In the genomic region with DNA sequence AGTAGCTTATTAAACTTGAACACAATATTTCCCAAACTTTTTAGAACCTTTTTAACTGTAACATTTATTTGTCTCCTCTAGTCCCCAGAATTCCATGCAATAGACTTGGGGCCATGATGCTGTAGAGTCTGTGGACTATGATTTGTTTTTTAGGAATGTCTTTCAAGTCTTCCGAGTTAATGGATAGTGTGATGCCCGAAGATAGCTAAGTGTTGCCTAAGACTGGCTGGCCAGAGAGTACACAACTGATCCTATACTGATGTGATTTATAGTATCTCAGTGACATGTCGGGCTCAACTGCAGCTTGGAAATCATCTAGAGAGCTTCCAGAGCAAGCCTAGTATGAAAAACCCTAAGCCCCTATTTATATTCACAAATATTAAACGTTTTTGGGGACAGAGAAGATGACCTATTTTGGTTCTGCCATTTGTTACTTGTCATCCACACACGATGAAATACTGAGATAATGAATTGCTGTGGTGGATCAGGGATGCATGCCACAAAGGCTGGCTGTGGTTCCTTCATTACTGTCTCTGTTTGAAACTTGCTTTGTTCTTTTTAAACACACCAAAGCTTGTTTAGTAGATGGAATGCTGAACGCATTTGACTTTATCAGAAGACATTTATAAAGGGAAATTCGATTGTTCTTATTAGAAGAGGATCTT, we compare ENCODE assay signal across 18 cellular contexts.
A peak's percentile ranks its signal among the peaks of the same experiment; 100 is the strongest.
DNase-seq lines count a peak whose midpoint lies in the region; ATAC-seq and TF ChIP-seq lines count a peak whose summit lies in the region.
"Had no signal": no experiment of that assay in that cellular context is flagged by ENCODE, and none has a peak within 500 bp of the region (broad histone marks: within the 10 kb centered on the region; RNA-seq: fewer than 3 reads in every experiment).

No MANE protein-coding gene starts in this region.

- H3K36me3 ChIP-seq in Caco-2 (ENCODE audit: control insufficient read depth, insufficient read depth, low read length) = no peaks in the 10 kb centered on the region
- no peaks in the 10 kb centered on the region for H3K36me3 ChIP-seq in mesendoderm (ENCODE audit: control insufficient read depth, insufficient read depth, low read length)
- no peaks in the 10 kb centered on the region for H3K36me3 ChIP-seq in gastrocnemius medialis
- H3K36me3 ChIP-seq: HAP-1 had no signal

- H3K56ac ChIP-seq in mesendoderm (ENCODE audit: low read length) = no peak overlapping the region

- POLR2A ChIA-PET in Caco-2 (lab: Charles Lee) = no interaction called here

- no peak overlapping the region for H2BK120ac ChIP-seq in mesendoderm (ENCODE audit: low read depth, low read length)

- no peak for TF ChIP-seq POLR2A in gastrocnemius medialis (IDR thresholded peaks at IDR 0.05)

- H3K9me3 ChIP-seq in Caco-2 (no peaks in the 10 kb centered on the region), gastrocnemius medialis (no peaks in the 10 kb centered on the region)
- H3K9me3 ChIP-seq: A549, HAP-1 had no signal

- H3K27me3 ChIP-seq in Caco-2 (replicated peaks; ENCODE audit: control insufficient read depth, insufficient read depth, low read length) = no peaks in the 10 kb centered on the region
- no peaks in the 10 kb centered on the region for H3K27me3 ChIP-seq in mesendoderm (ENCODE audit: insufficient read depth, low read length, poor library complexity)
- H3K27me3 ChIP-seq in gastrocnemius medialis = no peaks in the 10 kb centered on the region

- no peaks in the 10 kb centered on the region for H3K4me1 ChIP-seq in Caco-2
- H3K4me1 ChIP-seq in mesendoderm (ENCODE audit: control insufficient read depth, low read depth, low read length) = no peaks in the 10 kb centered on the region
- H3K4me1 ChIP-seq in gastrocnemius medialis = no peaks in the 10 kb centered on the region
- H3K4me1 ChIP-seq: A549 had no signal

- no TSS peak for BruUV-seq in Caco-2 (replicated peaks; lab: Mats Ljungman, UMichigan)

- H3K27ac ChIP-seq in mesendoderm (ENCODE audit: low read depth, low read length) = no peak overlapping the region
- H3K27ac ChIP-seq in gastrocnemius medialis = no peak overlapping the region
- H3K27ac ChIP-seq: 22Rv1, A549, C4-2B, GM23248 had no signal

- H3K4me3 ChIP-seq in Caco-2 (ENCODE audit: low read depth, low read length) (no peak overlapping the region), fibroblast of villous mesenchyme (ENCODE audit: low read depth, low read length) (no peak overlapping the region), mesendoderm (ENCODE audit: low read length) (no peak overlapping the region), gastrocnemius medialis (no peak overlapping the region)
- H3K4me3 ChIP-seq: A549, GM23248, HAP-1 had no signal

- H3K79me1 ChIP-seq in mesendoderm (ENCODE audit: low read length) = no peaks in the 10 kb centered on the region

- CTCF ChIA-PET in Caco-2 (lab: Charles Lee) = no interaction called here

- intact Hi-C loops in Caco-2 (cut with micrococcal nuclease; ENCODE audit: unreplicated experiment) = no loop called here
- intact Hi-C loops in gastrocnemius medialis (cut with DNase I; ENCODE audit: low total_unique reads) = no loop called here

- no peak for TF ChIP-seq CTCF in Caco-2 (IDR thresholded peaks at IDR 0.05; ENCODE audit: insufficient read depth in 1 of 2, low read depth in 1 of 2, low read length in 1 of 2, severe bottlenecking in 1 of 2, unreplicated experiment in 1 of 2)
- TF ChIP-seq CTCF in fibroblast of villous mesenchyme (IDR thresholded peaks at IDR 0.05; ENCODE audit: insufficient read depth, low read depth, low read length) = no peak
- no peak for TF ChIP-seq CTCF in gastrocnemius medialis (IDR thresholded peaks at IDR 0.05 in 4 of 5, conservative IDR thresholded peaks at IDR 0.05 in 1 of 5)
- TF ChIP-seq CTCF in nephron progenitor cell (IDR thresholded peaks at IDR 0.05) = no peak

- no peaks in the 10 kb centered on the region for H3K27me3 Mint-ChIP-seq in Caco-2 (ENCODE audit: insufficient read depth, unreplicated experiment)
- H3K27me3 Mint-ChIP-seq in nephron progenitor cell (ENCODE audit: low read depth, poor library complexity) = no peaks in the 10 kb centered on the region
- H3K27me3 Mint-ChIP-seq: CD4-positive, alpha-beta memory T cell had no signal

- H3K36me3 Mint-ChIP-seq in Caco-2 (ENCODE audit: insufficient read depth, unreplicated experiment) (no peaks in the 10 kb centered on the region), nephron progenitor cell (ENCODE audit: low read depth) (no peaks in the 10 kb centered on the region)

- no CpG with 5 or more reads among the region's 7 CpGs for WGBS in mesendoderm (ENCODE audit: extremely low coverage, insufficient coverage, low lambda C conversion rate)

- peak; percentile 74 to 87 for ATAC-seq in gastrocnemius medialis
- ATAC-seq: A549, HepG2 had no signal

- no peak overlapping the region for H2AK5ac ChIP-seq in mesendoderm (ENCODE audit: low read length)

- H3K4me1 Mint-ChIP-seq in Caco-2 (ENCODE audit: low read depth, unreplicated experiment) = no peaks in the 10 kb centered on the region
- H3K4me1 Mint-ChIP-seq in nephron progenitor cell = no peaks in the 10 kb centered on the region
- H3K4me1 Mint-ChIP-seq: CD4-positive, alpha-beta memory T cell had no signal

- H2BK15ac ChIP-seq in mesendoderm (replicated peaks; ENCODE audit: low read depth) = no peak overlapping the region

- no peak overlapping the region for H3K9ac ChIP-seq in mesendoderm (ENCODE audit: low read length)
- H3K9ac ChIP-seq: GM23248 had no signal

- in situ Hi-C loops in gastrocnemius medialis (cut with MboI; ENCODE audit: low sequenced_read_pairs in 4 of 4) = no loop called here

- H3K9me3 Mint-ChIP-seq in Caco-2 (ENCODE audit: unreplicated experiment) (no peaks in the 10 kb centered on the region), nephron progenitor cell (no peaks in the 10 kb centered on the region)

- H3K18ac ChIP-seq in mesendoderm (ENCODE audit: low read length) = no peak overlapping the region

- no peaks in the 10 kb centered on the region for H3K79me2 ChIP-seq in mesendoderm (ENCODE audit: control insufficient read depth, insufficient read depth, low read length)

- peak; percentile 8 to 35 for DNase-seq in Caco-2
- peak; percentile 11 for DNase-seq in fibroblast of villous mesenchyme (ENCODE audit: low read depth)
- DNase-seq in mesendoderm = peak; percentile 18
- no peak for DNase-seq in gastrocnemius medialis
- DNase-seq in dedifferentiated amniotic fluid mesenchymal stem cell (ENCODE audit: extremely low spot score) = no peak
- DNase-seq in NCI-H774 (lab: John Stamatoyannopoulos, UW) = no peak
- DNase-seq in activated CD8-positive, alpha-beta memory T cell treated with anti-CD3 and anti-CD28 coated beads for 24 hours = no peak
- DNase-seq in nephron progenitor cell = no peak
- DNase-seq: AML-193; CD4-positive, alpha-beta memory T cell; DMS 273 treated with DMSO at 0.1 percent for 48 hours; DMS53; GM23248 had no signal

- no peak overlapping the region for H3K27ac Mint-ChIP-seq in Caco-2 (ENCODE audit: unreplicated experiment)
- H3K27ac Mint-ChIP-seq in nephron progenitor cell = no peak overlapping the region
- H3K27ac Mint-ChIP-seq: CD4-positive, alpha-beta memory T cell had no signal

- H3K4me3 Mint-ChIP-seq in Caco-2 (ENCODE audit: unreplicated experiment) (no peak overlapping the region), nephron progenitor cell (no peak overlapping the region)
- H3K4me3 Mint-ChIP-seq: CD4-positive, alpha-beta memory T cell had no signal

- H3K4me2 ChIP-seq in mesendoderm (ENCODE audit: low read length) = no peak overlapping the region
- H3K4me2 ChIP-seq: A549 had no signal

- no peak overlapping the region for H4K8ac ChIP-seq in mesendoderm (ENCODE audit: low read depth, low read length)

- H2BK5ac ChIP-seq in mesendoderm (ENCODE audit: low read length) = no peak overlapping the region

- H3K4ac ChIP-seq in mesendoderm (ENCODE audit: low read depth, low read length) = no peak overlapping the region

- H3K23ac ChIP-seq in mesendoderm (ENCODE audit: low read length) = no peak overlapping the region

- no peak overlapping the region for H4K5ac ChIP-seq in mesendoderm (ENCODE audit: low read length)

Comparison
In these comparisons a context has a peak if more than half of its experiments do, and no peak if none do; other contexts are left out.
1. DNase-seq: peak in Caco-2 (2 of 2), fibroblast of villous mesenchyme (single experiment) and mesendoderm (single experiment); none in gastrocnemius medialis (0 of 2), dedifferentiated amniotic fluid mesenchymal stem cell (single experiment), NCI-H774 (single experiment), activated CD8-positive, alpha-beta memory T cell treated with anti-CD3 and anti-CD28 coated beads for 24 hours (single experiment) and nephron progenitor cell (single experiment).